In the genomic region with DNA sequence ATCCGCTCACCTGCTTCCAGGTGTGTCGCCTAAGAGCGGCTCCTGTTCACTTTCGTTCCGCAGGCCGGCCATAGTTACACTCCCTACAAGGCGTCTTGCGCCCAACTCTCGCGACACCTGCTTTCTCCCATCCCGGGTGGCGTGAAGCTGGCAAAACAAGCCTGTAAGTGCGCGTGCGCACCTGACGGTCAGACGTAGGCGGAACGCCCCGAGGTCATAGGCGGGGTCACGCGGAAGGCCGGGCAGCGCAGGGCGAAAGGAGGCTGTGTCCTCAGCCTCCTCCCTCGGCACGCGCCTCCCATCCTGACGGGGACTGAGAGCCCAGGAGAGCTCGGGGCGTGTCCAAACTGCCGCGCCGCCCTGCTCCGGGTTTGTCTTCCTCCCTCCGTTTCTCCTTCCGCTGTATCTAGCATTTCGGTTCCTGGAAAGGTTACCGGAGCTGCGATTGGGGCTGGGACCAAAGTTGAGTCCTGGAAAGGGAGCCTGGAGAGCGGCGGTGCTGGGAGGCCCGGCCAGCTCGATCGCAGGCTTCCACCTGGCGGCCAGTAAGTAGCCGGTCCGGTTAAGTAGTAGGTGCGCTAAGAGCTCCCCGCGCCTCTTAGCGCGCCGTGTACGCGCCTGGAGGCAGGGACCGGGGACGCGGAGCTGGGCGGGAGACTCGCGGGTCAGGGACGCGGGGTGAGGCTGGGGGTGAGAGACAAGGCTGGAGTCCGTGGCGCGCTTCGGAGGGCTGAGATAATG, we compare ENCODE assay signal across 1 cellular context.
TF ChIP-seq lines count a peak whose summit lies in the region.

A gene (plus strand): TSS at position 345 of the 741 bp plus-strand sequence. CDS start 17,550 bp downstream, outside the sequence.
A gene with protein sequence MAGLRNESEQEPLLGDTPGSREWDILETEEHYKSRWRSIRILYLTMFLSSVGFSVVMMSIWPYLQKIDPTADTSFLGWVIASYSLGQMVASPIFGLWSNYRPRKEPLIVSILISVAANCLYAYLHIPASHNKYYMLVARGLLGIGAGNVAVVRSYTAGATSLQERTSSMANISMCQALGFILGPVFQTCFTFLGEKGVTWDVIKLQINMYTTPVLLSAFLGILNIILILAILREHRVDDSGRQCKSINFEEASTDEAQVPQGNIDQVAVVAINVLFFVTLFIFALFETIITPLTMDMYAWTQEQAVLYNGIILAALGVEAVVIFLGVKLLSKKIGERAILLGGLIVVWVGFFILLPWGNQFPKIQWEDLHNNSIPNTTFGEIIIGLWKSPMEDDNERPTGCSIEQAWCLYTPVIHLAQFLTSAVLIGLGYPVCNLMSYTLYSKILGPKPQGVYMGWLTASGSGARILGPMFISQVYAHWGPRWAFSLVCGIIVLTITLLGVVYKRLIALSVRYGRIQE (minus strand): TSS at position 112 of the 741 bp plus-strand sequence. CDS start 40 bp downstream, at position 72.

TF ChIP-seq in K562, 482 proteins besides CTCF, POLR2A, EP300 and RAD21 (continued from another document and continues in another):
- TF ChIP-seq, protein P1, sequence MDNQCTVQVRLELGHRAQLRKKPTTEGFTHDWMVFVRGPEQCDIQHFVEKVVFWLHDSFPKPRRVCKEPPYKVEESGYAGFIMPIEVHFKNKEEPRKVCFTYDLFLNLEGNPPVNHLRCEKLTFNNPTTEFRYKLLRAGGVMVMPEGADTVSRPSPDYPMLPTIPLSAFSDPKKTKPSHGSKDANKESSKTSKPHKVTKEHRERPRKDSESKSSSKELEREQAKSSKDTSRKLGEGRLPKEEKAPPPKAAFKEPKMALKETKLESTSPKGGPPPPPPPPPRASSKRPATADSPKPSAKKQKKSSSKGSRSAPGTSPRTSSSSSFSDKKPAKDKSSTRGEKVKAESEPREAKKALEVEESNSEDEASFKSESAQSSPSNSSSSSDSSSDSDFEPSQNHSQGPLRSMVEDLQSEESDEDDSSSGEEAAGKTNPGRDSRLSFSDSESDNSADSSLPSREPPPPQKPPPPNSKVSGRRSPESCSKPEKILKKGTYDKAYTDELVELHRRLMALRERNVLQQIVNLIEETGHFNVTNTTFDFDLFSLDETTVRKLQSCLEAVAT (IDR thresholded peaks at IDR 0.05), result 0 out of 4 replicates have a peak, but pooled peaks of 1 of the 2 experiments have one; percentile 14
- TF ChIP-seq ZC3H4 (CRISPR knock-in tag; IDR thresholded peaks at IDR 0.05; ENCODE audit: borderline replicate concordance) (peak; percentile 55; the same call in 1 of the 2 replicates), ZEB2 (IDR thresholded peaks at IDR 0.05) (peak; percentile 71), ZNF3 (CRISPR knock-in tag; IDR thresholded peaks at IDR 0.05) (no peak), U2AF2 (optimal IDR thresholded peaks at IDR 0.05; ENCODE audit: low read depth, low read length) (no peak), ZNF23 (CRISPR knock-in tag; IDR thresholded peaks at IDR 0.05) (no peak), BHLHE40 (IDR thresholded peaks at IDR 0.05; ENCODE audit: low read length) (peak; percentile 96), GABPA (tag; conservative IDR thresholded peaks at IDR 0.05; ENCODE audit: low read depth) (peak; percentile 83), ZNF785 (CRISPR knock-in tag; IDR thresholded peaks at IDR 0.05) (no peak), ZKSCAN3 (CRISPR knock-in tag; IDR thresholded peaks at IDR 0.05) (no peak), LEF1 (IDR thresholded peaks at IDR 0.05) (no peak), SAP30 (IDR thresholded peaks at IDR 0.05; ENCODE audit: borderline replicate concordance, insufficient read depth, low read depth, low read length, poor library complexity, severe bottlenecking) (peak; percentile 18), RBM39 (optimal IDR thresholded peaks at IDR 0.05; ENCODE audit: low read depth, low read length) (no peak), TEAD2 (tag; IDR thresholded peaks at IDR 0.05) (no peak), RBM34 (IDR thresholded peaks at IDR 0.05; ENCODE audit: borderline replicate concordance, insufficient read depth, low read length) (no peak), TAL1 (IDR thresholded peaks at IDR 0.05) (no peak), ZNF384 (IDR thresholded peaks at IDR 0.05; ENCODE audit: low read depth, low read length) (no peak), ZNF274 (IDR thresholded peaks at IDR 0.05; ENCODE audit: borderline replicate concordance, low read depth, low read length) (no peak), SMARCA4 (IDR thresholded peaks at IDR 0.05) (peak; percentile 16; the same call in 1 of the 2 replicates), PML (IDR thresholded peaks at IDR 0.05; ENCODE audit: low read length) (peak; percentile 70), ZNF431 (CRISPR knock-in tag; IDR thresholded peaks at IDR 0.05) (peak; percentile 68; the same call in 1 of the 2 replicates), ZNF778 (CRISPR knock-in tag; IDR thresholded peaks at IDR 0.05) (no peak), CREB1 (IDR thresholded peaks at IDR 0.05) (peak; percentile 74), CREB1 (CRISPR knock-in tag; IDR thresholded peaks at IDR 0.05) (peak; percentile 79), ZFP1 (CRISPR knock-in tag; IDR thresholded peaks at IDR 0.05) (no peak), ZNF146 (CRISPR knock-in tag; IDR thresholded peaks at IDR 0.05; ENCODE audit: unreplicated experiment) (no peak), SOX6 (IDR thresholded peaks at IDR 0.05) (no peak; the same call in none of the 2 replicates), RBM14 (IDR thresholded peaks at IDR 0.05; ENCODE audit: borderline replicate concordance, insufficient read depth, low read depth, low read length) (no peak), POU5F1 (IDR thresholded peaks at IDR 0.05; ENCODE audit: borderline replicate concordance, low read depth, low read length, partially characterized antibody) (no peak), XRCC4 (IDR thresholded peaks at IDR 0.05; ENCODE audit: extremely low read depth, insufficient read depth, insufficient read length) (no peak)
- TF ChIP-seq, protein P2, sequence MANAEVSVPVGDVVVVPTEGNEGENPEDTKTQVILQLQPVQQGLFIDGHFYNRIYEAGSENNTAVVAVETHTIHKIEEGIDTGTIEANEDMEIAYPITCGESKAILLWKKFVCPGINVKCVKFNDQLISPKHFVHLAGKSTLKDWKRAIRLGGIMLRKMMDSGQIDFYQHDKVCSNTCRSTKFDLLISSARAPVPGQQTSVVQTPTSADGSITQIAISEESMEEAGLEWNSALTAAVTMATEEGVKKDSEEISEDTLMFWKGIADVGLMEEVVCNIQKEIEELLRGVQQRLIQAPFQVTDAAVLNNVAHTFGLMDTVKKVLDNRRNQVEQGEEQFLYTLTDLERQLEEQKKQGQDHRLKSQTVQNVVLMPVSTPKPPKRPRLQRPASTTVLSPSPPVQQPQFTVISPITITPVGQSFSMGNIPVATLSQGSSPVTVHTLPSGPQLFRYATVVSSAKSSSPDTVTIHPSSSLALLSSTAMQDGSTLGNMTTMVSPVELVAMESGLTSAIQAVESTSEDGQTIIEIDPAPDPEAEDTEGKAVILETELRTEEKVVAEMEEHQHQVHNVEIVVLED (CRISPR knock-in tag; IDR thresholded peaks at IDR 0.05), result peak; percentile 90
- TF ChIP-seq, protein P3, sequence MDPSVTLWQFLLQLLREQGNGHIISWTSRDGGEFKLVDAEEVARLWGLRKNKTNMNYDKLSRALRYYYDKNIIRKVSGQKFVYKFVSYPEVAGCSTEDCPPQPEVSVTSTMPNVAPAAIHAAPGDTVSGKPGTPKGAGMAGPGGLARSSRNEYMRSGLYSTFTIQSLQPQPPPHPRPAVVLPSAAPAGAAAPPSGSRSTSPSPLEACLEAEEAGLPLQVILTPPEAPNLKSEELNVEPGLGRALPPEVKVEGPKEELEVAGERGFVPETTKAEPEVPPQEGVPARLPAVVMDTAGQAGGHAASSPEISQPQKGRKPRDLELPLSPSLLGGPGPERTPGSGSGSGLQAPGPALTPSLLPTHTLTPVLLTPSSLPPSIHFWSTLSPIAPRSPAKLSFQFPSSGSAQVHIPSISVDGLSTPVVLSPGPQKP (CRISPR knock-in tag; IDR thresholded peaks at IDR 0.05), result no peak
- TF ChIP-seq, protein P4, sequence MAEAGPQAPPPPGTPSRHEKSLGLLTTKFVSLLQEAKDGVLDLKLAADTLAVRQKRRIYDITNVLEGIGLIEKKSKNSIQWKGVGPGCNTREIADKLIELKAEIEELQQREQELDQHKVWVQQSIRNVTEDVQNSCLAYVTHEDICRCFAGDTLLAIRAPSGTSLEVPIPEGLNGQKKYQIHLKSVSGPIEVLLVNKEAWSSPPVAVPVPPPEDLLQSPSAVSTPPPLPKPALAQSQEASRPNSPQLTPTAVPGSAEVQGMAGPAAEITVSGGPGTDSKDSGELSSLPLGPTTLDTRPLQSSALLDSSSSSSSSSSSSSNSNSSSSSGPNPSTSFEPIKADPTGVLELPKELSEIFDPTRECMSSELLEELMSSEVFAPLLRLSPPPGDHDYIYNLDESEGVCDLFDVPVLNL (CRISPR knock-in tag; IDR thresholded peaks at IDR 0.05; ENCODE audit: low read depth), result no peak
- TF ChIP-seq, protein P5, sequence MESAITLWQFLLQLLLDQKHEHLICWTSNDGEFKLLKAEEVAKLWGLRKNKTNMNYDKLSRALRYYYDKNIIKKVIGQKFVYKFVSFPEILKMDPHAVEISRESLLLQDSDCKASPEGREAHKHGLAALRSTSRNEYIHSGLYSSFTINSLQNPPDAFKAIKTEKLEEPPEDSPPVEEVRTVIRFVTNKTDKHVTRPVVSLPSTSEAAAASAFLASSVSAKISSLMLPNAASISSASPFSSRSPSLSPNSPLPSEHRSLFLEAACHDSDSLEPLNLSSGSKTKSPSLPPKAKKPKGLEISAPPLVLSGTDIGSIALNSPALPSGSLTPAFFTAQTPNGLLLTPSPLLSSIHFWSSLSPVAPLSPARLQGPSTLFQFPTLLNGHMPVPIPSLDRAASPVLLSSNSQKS (CRISPR knock-in tag; IDR thresholded peaks at IDR 0.05), result no peak
- TF ChIP-seq, protein P6, sequence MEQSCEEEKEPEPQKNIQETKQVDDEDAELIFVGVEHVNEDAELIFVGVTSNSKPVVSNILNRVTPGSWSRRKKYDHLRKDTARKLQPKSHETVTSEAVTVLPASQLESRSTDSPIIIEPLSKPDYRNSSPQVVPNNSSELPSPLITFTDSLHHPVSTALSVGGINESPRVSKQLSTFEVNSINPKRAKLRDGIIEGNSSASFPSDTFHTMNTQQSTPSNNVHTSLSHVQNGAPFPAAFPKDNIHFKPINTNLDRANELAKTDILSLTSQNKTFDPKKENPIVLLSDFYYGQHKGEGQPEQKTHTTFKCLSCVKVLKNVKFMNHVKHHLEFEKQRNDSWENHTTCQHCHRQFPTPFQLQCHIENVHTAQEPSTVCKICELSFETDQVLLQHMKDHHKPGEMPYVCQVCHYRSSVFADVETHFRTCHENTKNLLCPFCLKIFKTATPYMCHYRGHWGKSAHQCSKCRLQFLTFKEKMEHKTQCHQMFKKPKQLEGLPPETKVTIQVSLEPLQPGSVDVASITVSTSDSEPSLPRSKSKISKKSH (CRISPR knock-in tag; IDR thresholded peaks at IDR 0.05), result no peak
- TF ChIP-seq, protein P7, sequence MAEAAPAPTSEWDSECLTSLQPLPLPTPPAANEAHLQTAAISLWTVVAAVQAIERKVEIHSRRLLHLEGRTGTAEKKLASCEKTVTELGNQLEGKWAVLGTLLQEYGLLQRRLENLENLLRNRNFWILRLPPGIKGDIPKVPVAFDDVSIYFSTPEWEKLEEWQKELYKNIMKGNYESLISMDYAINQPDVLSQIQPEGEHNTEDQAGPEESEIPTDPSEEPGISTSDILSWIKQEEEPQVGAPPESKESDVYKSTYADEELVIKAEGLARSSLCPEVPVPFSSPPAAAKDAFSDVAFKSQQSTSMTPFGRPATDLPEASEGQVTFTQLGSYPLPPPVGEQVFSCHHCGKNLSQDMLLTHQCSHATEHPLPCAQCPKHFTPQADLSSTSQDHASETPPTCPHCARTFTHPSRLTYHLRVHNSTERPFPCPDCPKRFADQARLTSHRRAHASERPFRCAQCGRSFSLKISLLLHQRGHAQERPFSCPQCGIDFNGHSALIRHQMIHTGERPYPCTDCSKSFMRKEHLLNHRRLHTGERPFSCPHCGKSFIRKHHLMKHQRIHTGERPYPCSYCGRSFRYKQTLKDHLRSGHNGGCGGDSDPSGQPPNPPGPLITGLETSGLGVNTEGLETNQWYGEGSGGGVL (CRISPR knock-in tag; IDR thresholded peaks at IDR 0.05), result no peak
- TF ChIP-seq, protein P8, sequence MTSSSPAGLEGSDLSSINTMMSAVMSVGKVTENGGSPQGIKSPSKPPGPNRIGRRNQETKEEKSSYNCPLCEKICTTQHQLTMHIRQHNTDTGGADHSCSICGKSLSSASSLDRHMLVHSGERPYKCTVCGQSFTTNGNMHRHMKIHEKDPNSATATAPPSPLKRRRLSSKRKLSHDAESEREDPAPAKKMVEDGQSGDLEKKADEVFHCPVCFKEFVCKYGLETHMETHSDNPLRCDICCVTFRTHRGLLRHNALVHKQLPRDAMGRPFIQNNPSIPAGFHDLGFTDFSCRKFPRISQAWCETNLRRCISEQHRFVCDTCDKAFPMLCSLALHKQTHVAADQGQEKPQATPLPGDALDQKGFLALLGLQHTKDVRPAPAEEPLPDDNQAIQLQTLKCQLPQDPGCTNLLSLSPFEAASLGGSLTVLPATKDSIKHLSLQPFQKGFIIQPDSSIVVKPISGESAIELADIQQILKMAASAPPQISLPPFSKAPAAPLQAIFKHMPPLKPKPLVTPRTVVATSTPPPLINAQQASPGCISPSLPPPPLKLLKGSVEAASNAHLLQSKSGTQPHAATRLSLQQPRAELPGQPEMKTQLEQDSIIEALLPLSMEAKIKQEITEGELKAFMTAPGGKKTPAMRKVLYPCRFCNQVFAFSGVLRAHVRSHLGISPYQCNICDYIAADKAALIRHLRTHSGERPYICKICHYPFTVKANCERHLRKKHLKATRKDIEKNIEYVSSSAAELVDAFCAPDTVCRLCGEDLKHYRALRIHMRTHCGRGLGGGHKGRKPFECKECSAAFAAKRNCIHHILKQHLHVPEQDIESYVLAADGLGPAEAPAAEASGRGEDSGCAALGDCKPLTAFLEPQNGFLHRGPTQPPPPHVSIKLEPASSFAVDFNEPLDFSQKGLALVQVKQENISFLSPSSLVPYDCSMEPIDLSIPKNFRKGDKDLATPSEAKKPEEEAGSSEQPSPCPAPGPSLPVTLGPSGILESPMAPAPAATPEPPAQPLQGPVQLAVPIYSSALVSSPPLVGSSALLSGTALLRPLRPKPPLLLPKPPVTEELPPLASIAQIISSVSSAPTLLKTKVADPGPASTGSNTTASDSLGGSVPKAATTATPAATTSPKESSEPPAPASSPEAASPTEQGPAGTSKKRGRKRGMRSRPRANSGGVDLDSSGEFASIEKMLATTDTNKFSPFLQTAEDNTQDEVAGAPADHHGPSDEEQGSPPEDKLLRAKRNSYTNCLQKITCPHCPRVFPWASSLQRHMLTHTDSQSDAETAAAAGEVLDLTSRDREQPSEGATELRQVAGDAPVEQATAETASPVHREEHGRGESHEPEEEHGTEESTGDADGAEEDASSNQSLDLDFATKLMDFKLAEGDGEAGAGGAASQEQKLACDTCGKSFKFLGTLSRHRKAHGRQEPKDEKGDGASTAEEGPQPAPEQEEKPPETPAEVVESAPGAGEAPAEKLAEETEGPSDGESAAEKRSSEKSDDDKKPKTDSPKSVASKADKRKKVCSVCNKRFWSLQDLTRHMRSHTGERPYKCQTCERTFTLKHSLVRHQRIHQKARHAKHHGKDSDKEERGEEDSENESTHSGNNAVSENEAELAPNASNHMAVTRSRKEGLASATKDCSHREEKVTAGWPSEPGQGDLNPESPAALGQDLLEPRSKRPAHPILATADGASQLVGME (CRISPR knock-in tag; IDR thresholded peaks at IDR 0.05), result no peak
- TF ChIP-seq, protein P9, sequence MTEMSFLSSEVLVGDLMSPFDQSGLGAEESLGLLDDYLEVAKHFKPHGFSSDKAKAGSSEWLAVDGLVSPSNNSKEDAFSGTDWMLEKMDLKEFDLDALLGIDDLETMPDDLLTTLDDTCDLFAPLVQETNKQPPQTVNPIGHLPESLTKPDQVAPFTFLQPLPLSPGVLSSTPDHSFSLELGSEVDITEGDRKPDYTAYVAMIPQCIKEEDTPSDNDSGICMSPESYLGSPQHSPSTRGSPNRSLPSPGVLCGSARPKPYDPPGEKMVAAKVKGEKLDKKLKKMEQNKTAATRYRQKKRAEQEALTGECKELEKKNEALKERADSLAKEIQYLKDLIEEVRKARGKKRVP (CRISPR knock-in tag; IDR thresholded peaks at IDR 0.05), result no peak
